12 cellular contexts compared by ENCODE assay signal in the genomic region with DNA sequence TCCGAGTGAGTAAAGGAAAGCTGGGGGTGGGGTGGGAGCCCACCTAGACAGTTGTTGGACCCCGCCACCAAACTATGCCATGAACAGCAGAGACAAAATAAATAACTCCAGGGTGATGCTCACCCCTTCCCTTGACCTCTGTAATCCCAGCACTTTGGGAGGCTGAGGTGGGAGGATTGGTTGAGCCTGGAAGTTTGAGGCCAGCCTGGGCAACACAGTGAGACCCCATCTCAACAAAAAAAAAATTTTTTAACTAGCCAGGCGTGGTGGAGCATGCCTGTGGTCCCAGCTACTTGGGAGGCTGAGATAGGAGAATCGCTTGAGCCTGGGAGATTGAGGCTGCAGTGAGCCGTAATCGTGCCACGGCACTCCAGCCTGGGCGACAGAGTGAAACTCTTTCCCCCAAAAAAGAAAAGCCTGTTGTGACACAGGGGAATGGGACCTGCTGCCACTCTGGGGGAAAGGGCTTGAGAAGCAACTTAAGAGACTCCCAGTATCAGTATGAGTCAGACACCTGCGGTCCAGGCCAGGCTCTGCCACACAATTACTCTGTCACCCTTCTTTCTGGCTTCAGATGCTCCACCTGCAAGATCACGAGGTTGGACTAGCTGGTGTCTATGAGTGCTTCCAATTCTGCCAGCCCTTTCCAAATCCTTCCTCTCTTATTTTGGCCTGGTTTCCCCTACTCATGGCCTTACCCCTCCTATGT. TPM values are rescaled to one million over a fixed set of nuclear protein-coding genes. Genes with fewer than 3 reads are reported as not detected.
DNase-seq lines count a peak whose midpoint lies in the region; ATAC-seq, FAIRE-seq and TF ChIP-seq lines count a peak whose summit lies in the region.
"Had no signal": no experiment of that assay in that cellular context is flagged by ENCODE, and none has a peak within 500 bp of the region (broad histone marks: within the 10 kb centered on the region; RNA-seq: fewer than 3 reads in every experiment).

No MANE protein-coding gene starts in this region.

- DNase-seq in Calu3 (peak; percentile 48), GM19240 (ENCODE audit: insufficient read length, low spot score) (peak; percentile 78), GM12878 (ENCODE audit: low read depth, low spot score) (peak; percentile 75), amygdala (lab: John Stamatoyannopoulos, UW) (no peak)
- no peak for DNase-seq in CD8-positive, alpha-beta T cell
- DNase-seq: brain microvascular endothelial cell, NCI-H1417 treated with DMSO at 0.1 percent for 48 hours had no signal

- CTCF ChIA-PET in Calu3 (lab: Charles Lee): interaction anchor here (1.3 to 2.7 kb wide), 6 partner anchors 10 to 127 kb away, joined by 3 to 46 read pairs (median 6); no protein-coding TSS in a partner anchor
- CTCF ChIA-PET in GM12878 (lab: Yijun Ruan, JAX): interaction anchor here (0.9 to 17.0 kb wide), 18 partner anchors 7 to 124 kb away, joined by 3 to 514 read pairs (median 18); a partner anchor contains a TSS
- CTCF ChIA-PET in CD8-positive, alpha-beta T cell (lab: Charles Lee): interaction anchor here (1.0 to 4.3 kb wide), 5 partner anchors 21 to 103 kb away, joined by 3 to 30 read pairs (median 6); a partner anchor contains a TSS

- POLR2A ChIA-PET in GM12878 (lab: Charles Lee): interaction anchor here (0.8 to 2.8 kb wide), 5 partner anchors 9 to 42 kb away, joined by 3 to 28 read pairs (median 7); no protein-coding TSS in a partner anchor
- POLR2A ChIA-PET in CD8-positive, alpha-beta T cell (lab: Charles Lee): no interaction called here

- BruUV-seq in Calu3 (replicated peaks; lab: Mats Ljungman, UMichigan): no TSS peak
- BruUV-seq in GM12878 (replicated peaks; lab: Mats Ljungman, UMichigan): no TSS peak

- H3K79me2 ChIP-seq in GM12878 (ENCODE audit: control insufficient read depth, insufficient read depth, low read length): no peaks in the 10 kb centered on the region

- RAD21 ChIA-PET in GM12878 (lab: Charles Lee; ENCODE audit: unreplicated experiment): interaction anchor here (0.5 to 4.5 kb wide), 12 partner anchors 10 to 250 kb away, joined by 3 to 176 read pairs (median 7); a partner anchor contains a TSS

- SMC1A ChIA-PET in GM12878 (lab: Charles Lee; ENCODE audit: uncharacterized antibody, unreplicated experiment): interaction anchor here (0.6 to 4.2 kb wide), 13 partner anchors 10 to 127 kb away, joined by 3 to 177 read pairs (median 9); a partner anchor contains a TSS

- peaks cover 35% of the 10 kb centered on the region for H3K27me3 Mint-ChIP-seq in Calu3 (ENCODE audit: unreplicated experiment)
- H3K27me3 Mint-ChIP-seq in CD8-positive, alpha-beta T cell (ENCODE audit: low read depth): peaks cover 3% of the 10 kb centered on the region

- H3K9me3 Mint-ChIP-seq in Calu3 (ENCODE audit: low read depth, unreplicated experiment): no peaks in the 10 kb centered on the region
- no peaks in the 10 kb centered on the region for H3K9me3 Mint-ChIP-seq in CD8-positive, alpha-beta T cell

- H4K20me1 ChIP-seq in GM12878 (ENCODE audit: control insufficient read depth, insufficient read depth): no peaks in the 10 kb centered on the region

- H3K36me3 ChIP-seq in GM12878 (ENCODE audit: control insufficient read depth in 2 of 2, insufficient read depth in 2 of 2, low read length in 1 of 2): no peaks in the 10 kb centered on the region
- H3K36me3 ChIP-seq in CD8-positive, alpha-beta T cell (ENCODE audit: insufficient read depth, low read length): no peaks in the 10 kb centered on the region
- H3K36me3 ChIP-seq: brain microvascular endothelial cell, neutrophil had no signal

- H3K4me2 ChIP-seq in GM12878 (ENCODE audit: control insufficient read depth, insufficient read depth): no peak overlapping the region

- H3K4me1 Mint-ChIP-seq in Calu3 (ENCODE audit: low read depth, unreplicated experiment): peaks cover 16% of the 10 kb centered on the region
- peaks cover 10% of the 10 kb centered on the region for H3K4me1 Mint-ChIP-seq in CD8-positive, alpha-beta T cell (ENCODE audit: low read depth)

- H2AFZ ChIP-seq in GM12878 (ENCODE audit: control insufficient read depth, low read depth, low read length): no peak overlapping the region

- no peak overlapping the region for H3K4me3 ChIP-seq in GM12878
- H3K4me3 ChIP-seq in CD8-positive, alpha-beta T cell (ENCODE audit: low read depth, low read length): no peak overlapping the region

- peaks cover 15% of the 10 kb centered on the region for H3K4me1 ChIP-seq in GM12878 (ENCODE audit: control insufficient read depth, insufficient read depth, low read length)
- H3K4me1 ChIP-seq in CD8-positive, alpha-beta T cell (ENCODE audit: insufficient read depth, low read length): peaks cover 20% of the 10 kb centered on the region

- no peak for TF ChIP-seq RAD21 in GM12878 (IDR thresholded peaks at IDR 0.05; ENCODE audit: insufficient read depth, low read depth, low read length)

- H3K4me3 Mint-ChIP-seq in Calu3 (ENCODE audit: low read depth, unreplicated experiment): no peak overlapping the region
- no peak overlapping the region for H3K4me3 Mint-ChIP-seq in CD8-positive, alpha-beta T cell

- no peak overlapping the region for H3K9ac ChIP-seq in GM12878 (ENCODE audit: control insufficient read depth, insufficient read depth, low read length)

- no peak for TF ChIP-seq POLR2A in GM12878 (IDR thresholded peaks at IDR 0.05; ENCODE audit: low read depth, low read length)

- in situ Hi-C loops in GM12878 (cut with MboI): no loop called here

- WGBS in GM12878 (ENCODE audit: insufficient coverage, insufficient replicate concordance, low lambda C conversion rate, missing lambda C conversion rate): 28% methylated on average over 10 of the region's 10 CpGs

- peak; percentile 95 for FAIRE-seq in GM12878 (lab: Jason Lieb, UNC)

- intact Hi-C loops in Calu3 (cut with micrococcal nuclease; ENCODE audit: unreplicated experiment): no loop called here
- intact Hi-C loops in GM12878 (cut with micrococcal nuclease; ENCODE audit: unreplicated experiment): no loop called here
- intact Hi-C loops in CD8-positive, alpha-beta T cell (cut with DNase I, micrococcal nuclease): no loop called here

- peak; percentile 60 for ATAC-seq in HG03378 (IDR thresholded peaks at IDR 0.05; ENCODE audit: unreplicated experiment)
- peak; percentile 89 for ATAC-seq in GM12878
- ATAC-seq in GM21528 (IDR thresholded peaks at IDR 0.05; ENCODE audit: low FRiP score, unreplicated experiment): no peak
- ATAC-seq in CD8-positive, alpha-beta T cell: no peak
- no peak for ATAC-seq in GM21717 (IDR thresholded peaks at IDR 0.05; ENCODE audit: unreplicated experiment)

- no peak overlapping the region for H3K27ac ChIP-seq in GM12878 (ENCODE audit: control insufficient read depth, insufficient read depth)
- H3K27ac ChIP-seq in CD8-positive, alpha-beta T cell (ENCODE audit: low read depth, low read length): no peak overlapping the region
- H3K27ac ChIP-seq: brain microvascular endothelial cell, C4-2B, neutrophil had no signal

- H3K9me3 ChIP-seq in GM12878 (replicated peaks; ENCODE audit: control insufficient read depth, insufficient read depth, low read length): no peaks in the 10 kb centered on the region
- H3K9me3 ChIP-seq in CD8-positive, alpha-beta T cell (ENCODE audit: low read length): no peaks in the 10 kb centered on the region
- H3K9me3 ChIP-seq: neutrophil had no signal

- no peak overlapping the region for H3K27ac Mint-ChIP-seq in Calu3 (ENCODE audit: unreplicated experiment)
- no peak overlapping the region for H3K27ac Mint-ChIP-seq in CD8-positive, alpha-beta T cell

- no peaks in the 10 kb centered on the region for H3K36me3 Mint-ChIP-seq in Calu3 (ENCODE audit: insufficient read depth, unreplicated experiment)
- H3K36me3 Mint-ChIP-seq in CD8-positive, alpha-beta T cell: no peaks in the 10 kb centered on the region

- TF ChIP-seq CTCF in Calu3 (IDR thresholded peaks at IDR 0.05; ENCODE audit: unreplicated experiment) (no peak), GM12878 (IDR thresholded peaks at IDR 0.05 in 2 of 3, conservative IDR thresholded peaks at IDR 0.05 in 1 of 3; ENCODE audit: control insufficient read depth in 2 of 3, extremely low read depth in 1 of 3, insufficient read depth in 1 of 3, low read depth in 3 of 3, low read length in 3 of 3) (no peak)
- TF ChIP-seq CTCF in CD8-positive, alpha-beta T cell (IDR thresholded peaks at IDR 0.05): no peak

- TF ChIP-seq EP300 in GM12878 (IDR thresholded peaks at IDR 0.05; ENCODE audit: borderline replicate concordance in 1 of 2, control insufficient read depth in 1 of 2, low read depth in 2 of 2, low read length in 2 of 2): peak; percentile 31 to 69; a peak in 1 of 4 replicates

- H3K27me3 ChIP-seq in GM12878 (replicated peaks in 1 of 2; ENCODE audit: control insufficient read depth in 2 of 2, insufficient read depth in 2 of 2, low read length in 1 of 2): no peaks in the 10 kb centered on the region
- H3K27me3 ChIP-seq in CD8-positive, alpha-beta T cell (ENCODE audit: insufficient read depth, low read length): no peaks in the 10 kb centered on the region
- H3K27me3 ChIP-seq: brain microvascular endothelial cell had no signal

RNA-seq across cellular contexts. Expression of a gene that starts 5.0 kb away (rescaled TPM):
- not detected in 2 replicates for total RNA-seq in Calu3 (2022)
- 1.9 and 2.9 TPM in 2 replicates for total RNA-seq in GM12878 (2013; cell fraction: nucleolus; rRNA removed)
- 0.11 and 0.68 TPM in 2 replicates for total RNA-seq in GM12878 (2014; rRNA removed)
- total RNA-seq in GM12878 (2014; rRNA removed; fragmentation: Illumina TruSeq; extraction: Trizol): 0.27 TPM in 1 of 2 replicates, not detected in the other
- 0.51 and 0.56 TPM in 2 replicates for total RNA-seq in GM12878 (2021)
- 0.52 TPM for polyA plus RNA-seq in GM12878 (2011; ENCODE audit: low read depth)
- 0.24 and 0.81 TPM in 2 replicates for polyA plus RNA-seq in GM12878 (2011; rRNA removed)
- polyA plus RNA-seq in GM12878 (2011; cell fraction: cytosol; rRNA removed): 0.54 and 1.2 TPM in 2 replicates
- polyA plus RNA-seq in GM12878 (2011; cell fraction: nucleus; rRNA removed): 3.6 and 4.5 TPM in 2 replicates
- polyA plus RNA-seq in GM12878 (2012): 1.2 and 1.9 TPM in 2 replicates
- 0.24 TPM in 1 of 2 replicates, not detected in the other for polyA plus RNA-seq in GM12878 (2014; fragmentation: Illumina TruSeq; extraction: Trizol)
- polyA plus RNA-seq in GM12878 (2014; fragmentation: Nextera tagmentation; extraction: Ambion mirVana): under 1 TPM in 1 of 2 experiments, not detected in 1; 0.13 TPM
- 0.25 and 2.2 TPM in 2 replicates for polyA plus RNA-seq in GM12878 (2014; rRNA removed)
- polyA plus RNA-seq in GM12878 (2016; fragmentation: Nextera tagmentation; extraction: Ambion mirVana): under 1 TPM in 1 of 2 experiments, not detected in 1; 0.50 TPM
- polyA minus RNA-seq in GM12878 (2011; rRNA and poly(A)+ RNA removed): 0.29 and 1.1 TPM in 2 replicates
- polyA minus RNA-seq in GM12878 (2011; cell fraction: cytosol; rRNA and poly(A)+ RNA removed): not detected in 2 replicates
- polyA minus RNA-seq in GM12878 (2011; cell fraction: nucleus; rRNA and poly(A)+ RNA removed): 0.36 TPM in 1 of 2 replicates, not detected in the other
- total RNA-seq in CD8-positive, alpha-beta T cell: under 1 TPM in 1 of 2 experiments, not detected in 1; 0.25 TPM

RNA-seq across cellular contexts. Expression of a gene that starts 20.3 kb away (rescaled TPM):
- total RNA-seq in Calu3 (2022) (74.3 and 89.7 TPM in 2 replicates), GM12878 (2014; rRNA removed) (59.9 and 62.9 TPM in 2 replicates), GM12878 (2014; rRNA removed; fragmentation: Illumina TruSeq; extraction: Trizol) (35.9 and 39.6 TPM in 2 replicates), GM12878 (2021) (103 and 107 TPM in 2 replicates)
- total RNA-seq in GM12878 (2013; cell fraction: nucleolus; rRNA removed): 55.7 and 68.4 TPM in 2 replicates
- polyA plus RNA-seq in GM12878 (2011; ENCODE audit: low read depth): 21.7 TPM
- polyA plus RNA-seq in GM12878 (2011; rRNA removed) (30.2 and 44.4 TPM in 2 replicates), GM12878 (2014; fragmentation: Illumina TruSeq; extraction: Trizol) (17.9 and 35.4 TPM in 2 replicates), GM12878 (2014; fragmentation: Nextera tagmentation; extraction: Ambion mirVana) (under 1 TPM; 0.20 to 0.45 TPM), GM12878 (2014; rRNA removed) (52.0 and 58.7 TPM in 2 replicates), GM12878 (2016; fragmentation: Nextera tagmentation; extraction: Ambion mirVana) (1 to 10 TPM; 1.8 to 2.3 TPM)
- polyA plus RNA-seq in GM12878 (2011; cell fraction: cytosol; rRNA removed): 39.3 and 43.6 TPM in 2 replicates
- 75.0 and 144 TPM in 2 replicates for polyA plus RNA-seq in GM12878 (2011; cell fraction: nucleus; rRNA removed)
- 54.8 and 64.1 TPM in 2 replicates for polyA plus RNA-seq in GM12878 (2012)
- 38.4 and 59.7 TPM in 2 replicates for polyA minus RNA-seq in GM12878 (2011; rRNA and poly(A)+ RNA removed)
- 36.3 and 36.8 TPM in 2 replicates for polyA minus RNA-seq in GM12878 (2011; cell fraction: cytosol; rRNA and poly(A)+ RNA removed)
- polyA minus RNA-seq in GM12878 (2011; cell fraction: nucleus; rRNA and poly(A)+ RNA removed): 12.3 and 46.2 TPM in 2 replicates
- 10 to 100 TPM; 64.3 TPM for total RNA-seq in CD8-positive, alpha-beta T cell

RNA-seq across cellular contexts. Expression of a gene that starts 30.6 kb away (rescaled TPM):
- total RNA-seq in Calu3 (2022) (5.5 and 9.4 TPM in 2 replicates), GM12878 (2014; rRNA removed) (0.79 and 1.1 TPM in 2 replicates), GM12878 (2014; rRNA removed; fragmentation: Illumina TruSeq; extraction: Trizol) (0.55 and 1.2 TPM in 2 replicates), GM12878 (2021) (6.1 and 7.7 TPM in 2 replicates)
- total RNA-seq in GM12878 (2013; cell fraction: nucleolus; rRNA removed): 43.7 and 49.7 TPM in 2 replicates
- polyA plus RNA-seq in GM12878 (2011; ENCODE audit: low read depth): 1.5 TPM
- polyA plus RNA-seq in GM12878 (2011; rRNA removed) (1.9 and 2.9 TPM in 2 replicates), GM12878 (2014; fragmentation: Illumina TruSeq; extraction: Trizol) (0.54 and 1.9 TPM in 2 replicates), GM12878 (2014; fragmentation: Nextera tagmentation; extraction: Ambion mirVana) (under 1 TPM; 0.18 to 0.32 TPM), GM12878 (2014; rRNA removed) (3.5 and 3.9 TPM in 2 replicates), GM12878 (2016; fragmentation: Nextera tagmentation; extraction: Ambion mirVana) (1 to 10 TPM; 2.7 to 4.3 TPM)
- 2.8 TPM in 2 replicates for polyA plus RNA-seq in GM12878 (2011; cell fraction: cytosol; rRNA removed)
- 67.6 and 84.9 TPM in 2 replicates for polyA plus RNA-seq in GM12878 (2011; cell fraction: nucleus; rRNA removed)
- polyA plus RNA-seq in GM12878 (2012): 2.7 and 4.3 TPM in 2 replicates
- polyA minus RNA-seq in GM12878 (2011; rRNA and poly(A)+ RNA removed): 4.6 and 8.9 TPM in 2 replicates
- 2.3 and 2.5 TPM in 2 replicates for polyA minus RNA-seq in GM12878 (2011; cell fraction: cytosol; rRNA and poly(A)+ RNA removed)
- 24.8 and 32.3 TPM in 2 replicates for polyA minus RNA-seq in GM12878 (2011; cell fraction: nucleus; rRNA and poly(A)+ RNA removed)
- total RNA-seq in CD8-positive, alpha-beta T cell: 10 to 100 TPM; 37.2 to 43.8 TPM

RNA-seq across cellular contexts. Expression of a gene that starts 40.9 kb away (rescaled TPM):
- total RNA-seq in Calu3 (2022) (not detected in 2 replicates), GM12878 (2014; rRNA removed) (0.17 and 0.22 TPM in 2 replicates), GM12878 (2014; rRNA removed; fragmentation: Illumina TruSeq; extraction: Trizol) (0.22 and 0.74 TPM in 2 replicates), GM12878 (2021) (1.3 and 1.7 TPM in 2 replicates)
- total RNA-seq in GM12878 (2013; cell fraction: nucleolus; rRNA removed): 2.6 and 4.3 TPM in 2 replicates
- 0.58 TPM for polyA plus RNA-seq in GM12878 (2011; ENCODE audit: low read depth)
- polyA plus RNA-seq in GM12878 (2011; rRNA removed) (0.32 and 1.3 TPM in 2 replicates), GM12878 (2014; fragmentation: Illumina TruSeq; extraction: Trizol) (0.19 and 0.25 TPM in 2 replicates), GM12878 (2014; fragmentation: Nextera tagmentation; extraction: Ambion mirVana) (not detected), GM12878 (2014; rRNA removed) (0.51 and 1.4 TPM in 2 replicates), GM12878 (2016; fragmentation: Nextera tagmentation; extraction: Ambion mirVana) (under 1 TPM in 1 of 2 experiments, not detected in 1; 0.06 TPM)
- polyA plus RNA-seq in GM12878 (2011; cell fraction: cytosol; rRNA removed): 0.51 and 1.2 TPM in 2 replicates
- 8.0 and 8.3 TPM in 2 replicates for polyA plus RNA-seq in GM12878 (2011; cell fraction: nucleus; rRNA removed)
- 0.45 and 0.66 TPM in 2 replicates for polyA plus RNA-seq in GM12878 (2012)
- polyA minus RNA-seq in GM12878 (2011; rRNA and poly(A)+ RNA removed): 0.59 and 2.0 TPM in 2 replicates
- polyA minus RNA-seq in GM12878 (2011; cell fraction: cytosol; rRNA and poly(A)+ RNA removed): 0.73 TPM in 1 of 2 replicates, not detected in the other
- polyA minus RNA-seq in GM12878 (2011; cell fraction: nucleus; rRNA and poly(A)+ RNA removed): 1.1 and 1.8 TPM in 2 replicates
- total RNA-seq in CD8-positive, alpha-beta T cell: under 1 TPM; 0.31 to 0.62 TPM

Comparison
In these comparisons a context has a peak if more than half of its experiments do, and no peak if none do; other contexts are left out.
1. DNase-seq: peak in Calu3 (single experiment), GM19240 (single experiment) and GM12878 (single experiment); none in CD8-positive, alpha-beta T cell (0 of 7) and amygdala (0 of 56).
2. ATAC-seq: peak in HG03378 (single experiment) and GM12878 (single experiment); none in GM21528 (single experiment), CD8-positive, alpha-beta T cell (single experiment) and GM21717 (single experiment).